Comparison of ENCODE assay signal across 20 cellular contexts in genomic region chr11:133920109-133920990, GRCh38. TPM values are rescaled to one million over a fixed set of nuclear protein-coding genes. Genes with fewer than 3 reads are reported as not detected.
"Had no signal": no experiment of that assay in that cellular context is flagged by ENCODE, and none has a peak within 500 bp of the region (broad histone marks: within the 10 kb centered on the region; RNA-seq: fewer than 3 reads in every experiment).

No MANE protein-coding gene starts in this region.

- H3K36me3 ChIP-seq: neutrophil, ovary, upper lobe of right lung had no signal

- DNase-seq: effector memory CD4-positive, alpha-beta T cell; kidney; left cardiac atrium; left ventricle myocardium inferior; mesendoderm; nephron progenitor cell; ovary; small intestine; stimulated activated CD4-positive, alpha-beta T cell treated with anti-CD3 and anti-CD28 coated beads, Interleukin-12 subunit alpha, Interleukin-12 subunit beta, amount 100 ng/mL, for 4 hours; stimulated activated naive CD4-positive, alpha-beta T cell; testis; upper lobe of right lung had no signal

- H3K4me3 Mint-ChIP-seq: nephron progenitor cell had no signal

- H3K9me3 Mint-ChIP-seq: naive thymus-derived CD4-positive, alpha-beta T cell; nephron progenitor cell had no signal

- H3K27ac Mint-ChIP-seq: naive thymus-derived CD4-positive, alpha-beta T cell; nephron progenitor cell had no signal

- H3K4me3 ChIP-seq: esophagus muscularis mucosa, left ventricle myocardium inferior, ovary, right atrium auricular region, tibial nerve, upper lobe of right lung had no signal

- ATAC-seq: left cardiac atrium; naive thymus-derived CD4-positive, alpha-beta T cell; upper lobe of right lung had no signal

- H3K4me1 ChIP-seq: left ventricle myocardium inferior, right atrium auricular region, testis, tibial nerve, upper lobe of right lung, vagina had no signal

- H3K27ac ChIP-seq: epithelial cell of prostate, left ventricle myocardium inferior, neutrophil, ovary, right atrium auricular region, testis, tibial nerve, upper lobe of right lung, vagina had no signal

- H3K9me3 ChIP-seq: esophagus muscularis mucosa, left ventricle myocardium inferior, neutrophil, ovary, right atrium auricular region, testis, tibial nerve, upper lobe of right lung, vagina had no signal

- H3K27me3 ChIP-seq: esophagus muscularis mucosa, ovary, right atrium auricular region, testis, vagina had no signal

RNA-seq across cellular contexts. Expression of gene IGSF9B, which starts 36.4 kb away (rescaled TPM):
- total RNA-seq: lung microvascular endothelial cell had no signal
